In genomic region chr1:68231627-68232303, GRCh38 we compare ENCODE assay signal across 8 cellular contexts.
DNase-seq lines count a peak whose midpoint lies in the region; ATAC-seq and TF ChIP-seq lines count a peak whose summit lies in the region.

No MANE protein-coding gene starts in this region.

- H3K4me1 ChIP-seq in ACC112 (ENCODE audit: control insufficient read depth, insufficient read depth, low read length, unreplicated experiment) = peaks cover 21% of the 10 kb centered on the region

- peak; percentile 67 for DNase-seq in HEK293T (ENCODE audit: extremely low spot score)
- DNase-seq in glomerular visceral epithelial cell (ENCODE audit: extremely low spot score) = peak; percentile 77
- DNase-seq in nucleus accumbens (lab: John Stamatoyannopoulos, UW) = peak in 37 of 56 donors; percentile 9 to 70 (median 37)

- peak overlapping the region; percentile 85 for H3K4me3 ChIP-seq in ACC112 (ENCODE audit: low read depth, low read length)

- POLR2A ChIA-PET in HEK293T (lab: Yijun Ruan, JAX) = interaction anchor here (0.7 to 2.7 kb wide), 21 partner anchors 8 to 799 kb away, joined by 3 to 27 read pairs (median 5); partner anchors contain the start of gene GADD45A

- H3K79me2 ChIP-seq in ACC112 (ENCODE audit: control insufficient read depth, insufficient read depth, low read length, unreplicated experiment) = peaks cover 42% of the 10 kb centered on the region

- H3K36me3 ChIP-seq in ACC112 (ENCODE audit: insufficient read depth, low read length) = no peaks in the 10 kb centered on the region

- H3K27me3 ChIP-seq in ACC112 (ENCODE audit: insufficient read depth, low read length) = no peaks in the 10 kb centered on the region

- CTCF ChIA-PET in HEK293T (lab: Yijun Ruan, JAX) = interaction anchor here (1.0 to 1.1 kb wide), 2 partner anchors 9 to 112 kb away, joined by 3 read pairs; no protein-coding TSS in a partner anchor

- H3K27ac ChIP-seq in ACC112 (ENCODE audit: low read depth, low read length) = peak overlapping the region; percentile 58
- peak overlapping the region; percentile 53; the same call in 1 of the 2 replicates for H3K27ac ChIP-seq in VCaP

- peak overlapping the region; percentile 54 for H2AFZ ChIP-seq in ACC112 (ENCODE audit: low read length, unreplicated experiment)

- ATAC-seq in HG03571 (IDR thresholded peaks at IDR 0.05; ENCODE audit: unreplicated experiment) (no peak), GM21390 (IDR thresholded peaks at IDR 0.05; ENCODE audit: unreplicated experiment) (no peak), GM21529 (IDR thresholded peaks at IDR 0.05; ENCODE audit: unreplicated experiment) (no peak)

- TF ChIP-seq CTCF in VCaP (conservative IDR thresholded peaks at IDR 0.05) = no peak

TF ChIP-seq in HEK293T, 16 proteins besides CTCF, POLR2A, EP300 and RAD21:
- TF ChIP-seq L3MBTL2 (conservative IDR thresholded peaks at IDR 0.05) (peak; percentile 70), ARNT (IDR thresholded peaks at IDR 0.05) (no peak)
